8 cellular contexts compared by ENCODE assay signal in genomic region chr1:165597883-165598675, GRCh38. TPM values are rescaled to one million over a fixed set of nuclear protein-coding genes. Genes with fewer than 3 reads are reported as not detected.
A peak's percentile ranks its signal among the peaks of the same experiment; 100 is the strongest.
DNase-seq lines count a peak whose midpoint lies in the region; ATAC-seq and FAIRE-seq lines count a peak whose summit lies in the region.

No MANE protein-coding gene starts in this region.

- FAIRE-seq in endometrium (lab: Jason Lieb, UNC): peak; percentile 85

- peak; percentile 98 for ATAC-seq in GM21367 (IDR thresholded peaks at IDR 0.05; ENCODE audit: unreplicated experiment)

- DNase-seq in COLO829 (ENCODE audit: low spot score) (peak; percentile 95), HT1080 (ENCODE audit: low read depth) (peak; percentile 93), NOMO-1 (lab: John Stamatoyannopoulos, UW; ENCODE audit: unreplicated experiment in 2 of 2) (peak; percentile 93 to 94), mesenteric fat pad (ENCODE audit: low spot score) (peak; percentile 97)
- DNase-seq in activated CD8-positive, alpha-beta memory T cell treated with anti-CD3 and anti-CD28 coated beads, Interleukin-2, amount 50 U/mL, for 24 hours (ENCODE audit: extremely low read depth): peak; percentile 92
- DNase-seq in stimulated activated CD8-positive, alpha-beta memory T cell treated with anti-CD3 and anti-CD28 coated beads, Interleukin-15, amount 100 ng/mL, for 1 hour (ENCODE audit: low read depth): peak; percentile 75

RNA-seq across cellular contexts. Expression of gene MGST3, which starts 33.0 kb away (rescaled TPM):
- total RNA-seq in HT1080 (2014; rRNA removed; shearing (Covaris generic)): 80.9 and 95.1 TPM in 2 replicates
- polyA plus RNA-seq in HT1080 (2015; cell fraction: cytosol; rRNA removed): 69.6 and 74.8 TPM in 2 replicates
- 48.3 and 53.9 TPM in 2 replicates for polyA plus RNA-seq in HT1080 (2015; cell fraction: nucleus; rRNA removed)
- total RNA-seq in mesenteric fat pad: 418 TPM

RNA-seq across cellular contexts. Expression of gene LRRC52, which starts 54.3 kb away (rescaled TPM):
- not detected in 2 replicates for total RNA-seq in HT1080 (2014; rRNA removed; shearing (Covaris generic))
- not detected in 2 replicates for polyA plus RNA-seq in HT1080 (2015; cell fraction: cytosol; rRNA removed)
- not detected in 2 replicates for polyA plus RNA-seq in HT1080 (2015; cell fraction: nucleus; rRNA removed)
- not detected for total RNA-seq in mesenteric fat pad

Comparison
In these comparisons a context has a peak if more than half of its experiments do, and no peak if none do; other contexts are left out.
1. Peak in every context shown above with its lines: DNase-seq and ATAC-seq.